In the genomic region with DNA sequence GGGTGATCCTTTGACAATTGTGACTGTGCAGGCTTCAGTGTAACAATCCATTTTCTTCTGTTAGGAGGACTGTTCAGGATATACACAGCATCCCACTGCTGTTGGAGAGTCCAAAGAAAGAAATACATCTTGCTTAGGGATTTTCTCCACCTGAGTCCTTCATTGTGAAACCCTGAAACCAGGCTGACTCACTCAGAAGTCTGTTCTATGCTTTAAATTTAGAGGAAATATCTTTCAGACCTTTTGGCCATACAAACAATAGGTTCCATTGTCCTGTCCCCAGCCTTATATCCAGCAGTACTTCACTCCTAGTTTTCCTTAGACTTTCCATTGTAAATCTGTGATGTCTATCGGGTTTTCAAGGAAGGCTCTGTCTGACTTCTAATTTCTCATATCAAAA, we compare ENCODE assay signal across 23 cellular contexts.
DNase-seq lines count a peak whose midpoint lies in the region; TF ChIP-seq lines count a peak whose summit lies in the region.
"Had no signal": no experiment of that assay in that cellular context is flagged by ENCODE, and none has a peak within 500 bp of the region (broad histone marks: within the 10 kb centered on the region; RNA-seq: fewer than 3 reads in every experiment).

No MANE protein-coding gene starts in this region.

- H3K4me3 Mint-ChIP-seq in Calu3 (ENCODE audit: low read depth, unreplicated experiment) (no peak overlapping the region), mesothelial cell of epicardium (no peak overlapping the region)
- H3K4me3 Mint-ChIP-seq: activated B cell treated with CpG ODN at 0.5 μM for 24 hours; activated CD4-positive, alpha-beta memory T cell treated with anti-CD3 and anti-CD28 coated beads for 36 hours; central memory CD8-positive, alpha-beta T cell had no signal

- DNase-seq in Calu3, result peak; percentile 14
- DNase-seq in RPMI7951 (ENCODE audit: low read depth), result peak; percentile 11
- DNase-seq in cardiac fibroblast (ENCODE audit: low read depth in 2 of 2), result peak; percentile 48 to 49
- DNase-seq in mesothelial cell of epicardium (ENCODE audit: low spot score in 2 of 2, unreplicated experiment in 2 of 2), result no peak
- DNase-seq in CD1c-positive myeloid dendritic cell (ENCODE audit: extremely low spot score), result no peak
- no peak for DNase-seq in NCI-H748 treated with DMSO at 0.1 percent for 48 hours (lab: John Stamatoyannopoulos, UW)
- no peak for DNase-seq in stimulated activated CD4-positive, alpha-beta T cell treated with anti-CD3 and anti-CD28 coated beads, Interleukin-4, amount 100 ng/mL, for 24 hours
- no peak for DNase-seq in NCI-H1105 treated with DMSO at 0.1 percent for 48 hours (lab: John Stamatoyannopoulos, UW)
- DNase-seq: activated B cell treated with CpG ODN at 0.5 μM for 24 hours; activated CD4-positive, alpha-beta memory T cell treated with anti-CD3 and anti-CD28 coated beads for 36 hours; activated T-cell treated with anti-CD3 and anti-CD28 coated beads for 4 hours; amniotic stem cell; EL; erythroblast; kidney glomerular epithelial cell; NCI-H146; NCI-H510A treated with DMSO at 0.1 percent for 48 hours; NK-92 treated with Interleukin-12 subunit alpha and Interleukin-12 subunit beta, amount 100 ng/mL, for 24 hours; occipital lobe; RPMI8226; upper lobe of left lung had no signal

- H3K27me3 Mint-ChIP-seq in Calu3 (ENCODE audit: unreplicated experiment) (no peaks in the 10 kb centered on the region), mesothelial cell of epicardium (ENCODE audit: low read depth) (peaks cover 24% of the 10 kb centered on the region)
- H3K27me3 Mint-ChIP-seq: central memory CD8-positive, alpha-beta T cell had no signal

- no TSS peak for BruUV-seq in Calu3 (replicated peaks; lab: Mats Ljungman, UMichigan)

- H3K27ac Mint-ChIP-seq in Calu3 (ENCODE audit: unreplicated experiment) (peak overlapping the region; percentile 50), mesothelial cell of epicardium (peak overlapping the region; percentile 15)
- H3K27ac Mint-ChIP-seq: activated B cell treated with CpG ODN at 0.5 μM for 24 hours; activated CD4-positive, alpha-beta memory T cell treated with anti-CD3 and anti-CD28 coated beads for 36 hours had no signal

- intact Hi-C loops in Calu3 (cut with micrococcal nuclease; ENCODE audit: unreplicated experiment), result no loop called here

- H3K36me3 Mint-ChIP-seq in Calu3 (ENCODE audit: insufficient read depth, unreplicated experiment), result no peaks in the 10 kb centered on the region
- no peaks in the 10 kb centered on the region for H3K36me3 Mint-ChIP-seq in mesothelial cell of epicardium
- H3K36me3 Mint-ChIP-seq: activated CD4-positive, alpha-beta memory T cell treated with anti-CD3 and anti-CD28 coated beads for 36 hours had no signal

- H3K9me3 Mint-ChIP-seq in Calu3 (ENCODE audit: low read depth, unreplicated experiment), result peaks cover 4% of the 10 kb centered on the region
- H3K9me3 Mint-ChIP-seq in mesothelial cell of epicardium, result peaks cover 15% of the 10 kb centered on the region
- H3K9me3 Mint-ChIP-seq: activated CD4-positive, alpha-beta memory T cell treated with anti-CD3 and anti-CD28 coated beads for 36 hours had no signal

- CTCF ChIA-PET in Calu3 (lab: Charles Lee), result interaction anchor here (0.9 kb wide), 1 partner anchor 23 kb away, joined by 3 read pairs; no protein-coding TSS in a partner anchor

- peaks cover 16% of the 10 kb centered on the region for H3K4me1 Mint-ChIP-seq in Calu3 (ENCODE audit: low read depth, unreplicated experiment)
- H3K4me1 Mint-ChIP-seq in mesothelial cell of epicardium, result peaks cover 15% of the 10 kb centered on the region
- H3K4me1 Mint-ChIP-seq: activated B cell treated with CpG ODN at 0.5 μM for 24 hours; central memory CD8-positive, alpha-beta T cell had no signal

- TF ChIP-seq CTCF in Calu3 (IDR thresholded peaks at IDR 0.05; ENCODE audit: unreplicated experiment), result no peak
- TF ChIP-seq CTCF in cardiac fibroblast (IDR thresholded peaks at IDR 0.05; ENCODE audit: low read depth, low read length), result no peak
- TF ChIP-seq CTCF in mesothelial cell of epicardium (IDR thresholded peaks at IDR 0.05; ENCODE audit: unreplicated experiment), result no peak

- no peak overlapping the region for H3K4me3 ChIP-seq in cardiac fibroblast (replicated peaks in 1 of 2; ENCODE audit: low read depth in 2 of 2, low read length in 2 of 2)
- H3K4me3 ChIP-seq: BLaER1, upper lobe of left lung had no signal

Comparison
In these comparisons a context has a peak if more than half of its experiments do, and no peak if none do; other contexts are left out.
1. DNase-seq: peak in Calu3 (single experiment), RPMI7951 (single experiment) and cardiac fibroblast (2 of 2); none in mesothelial cell of epicardium (0 of 2), CD1c-positive myeloid dendritic cell (single experiment), NCI-H748 treated with DMSO at 0.1 percent for 48 hours (single experiment), stimulated activated CD4-positive, alpha-beta T cell treated with anti-CD3 and anti-CD28 coated beads, Interleukin-4, amount 100 ng/mL, for 24 hours (single experiment) and NCI-H1105 treated with DMSO at 0.1 percent for 48 hours (single experiment).